ENCODE assay signal across 1 cellular context in the genomic region with DNA sequence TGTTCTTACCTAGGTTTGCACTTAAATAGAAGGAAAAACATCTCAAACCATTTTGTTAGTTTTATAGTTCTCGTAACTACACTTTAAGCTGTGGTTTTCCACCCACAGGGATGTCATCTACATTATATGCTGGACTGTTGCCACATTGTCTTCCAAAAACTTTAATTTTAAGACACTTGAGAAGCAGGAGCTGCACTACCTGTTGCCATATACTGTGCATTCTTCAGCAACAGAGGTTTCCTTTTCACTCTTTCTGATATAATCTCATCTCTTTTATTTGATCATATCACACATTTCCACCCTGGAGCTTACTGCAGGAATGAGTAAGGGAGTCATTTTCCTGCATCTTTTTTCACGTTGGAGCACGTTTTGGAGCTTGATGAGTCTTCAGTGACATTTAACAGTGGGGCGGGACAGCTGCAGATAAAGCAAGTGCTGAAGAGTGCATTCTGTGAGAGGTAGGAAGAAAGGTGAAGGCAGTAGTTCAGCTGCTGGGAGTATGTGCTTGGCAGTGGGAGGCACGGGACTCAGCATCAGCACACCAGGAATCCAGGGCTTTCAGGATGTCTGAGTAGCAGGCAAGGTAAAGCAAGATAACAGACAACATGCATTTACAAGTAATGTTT.
TF ChIP-seq lines count a peak whose summit lies in the region.

No MANE protein-coding gene starts in this region.

TF ChIP-seq in HEK293, 187 proteins besides CTCF, POLR2A, EP300 and RAD21 (continued from another document):
- TF ChIP-seq, protein P1, sequence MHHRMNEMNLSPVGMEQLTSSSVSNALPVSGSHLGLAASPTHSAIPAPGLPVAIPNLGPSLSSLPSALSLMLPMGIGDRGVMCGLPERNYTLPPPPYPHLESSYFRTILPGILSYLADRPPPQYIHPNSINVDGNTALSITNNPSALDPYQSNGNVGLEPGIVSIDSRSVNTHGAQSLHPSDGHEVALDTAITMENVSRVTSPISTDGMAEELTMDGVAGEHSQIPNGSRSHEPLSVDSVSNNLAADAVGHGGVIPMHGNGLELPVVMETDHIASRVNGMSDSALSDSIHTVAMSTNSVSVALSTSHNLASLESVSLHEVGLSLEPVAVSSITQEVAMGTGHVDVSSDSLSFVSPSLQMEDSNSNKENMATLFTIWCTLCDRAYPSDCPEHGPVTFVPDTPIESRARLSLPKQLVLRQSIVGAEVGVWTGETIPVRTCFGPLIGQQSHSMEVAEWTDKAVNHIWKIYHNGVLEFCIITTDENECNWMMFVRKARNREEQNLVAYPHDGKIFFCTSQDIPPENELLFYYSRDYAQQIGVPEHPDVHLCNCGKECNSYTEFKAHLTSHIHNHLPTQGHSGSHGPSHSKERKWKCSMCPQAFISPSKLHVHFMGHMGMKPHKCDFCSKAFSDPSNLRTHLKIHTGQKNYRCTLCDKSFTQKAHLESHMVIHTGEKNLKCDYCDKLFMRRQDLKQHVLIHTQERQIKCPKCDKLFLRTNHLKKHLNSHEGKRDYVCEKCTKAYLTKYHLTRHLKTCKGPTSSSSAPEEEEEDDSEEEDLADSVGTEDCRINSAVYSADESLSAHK (tag by site-specific recombination; IDR thresholded peaks at IDR 0.05), result no peak
- TF ChIP-seq, protein P2, sequence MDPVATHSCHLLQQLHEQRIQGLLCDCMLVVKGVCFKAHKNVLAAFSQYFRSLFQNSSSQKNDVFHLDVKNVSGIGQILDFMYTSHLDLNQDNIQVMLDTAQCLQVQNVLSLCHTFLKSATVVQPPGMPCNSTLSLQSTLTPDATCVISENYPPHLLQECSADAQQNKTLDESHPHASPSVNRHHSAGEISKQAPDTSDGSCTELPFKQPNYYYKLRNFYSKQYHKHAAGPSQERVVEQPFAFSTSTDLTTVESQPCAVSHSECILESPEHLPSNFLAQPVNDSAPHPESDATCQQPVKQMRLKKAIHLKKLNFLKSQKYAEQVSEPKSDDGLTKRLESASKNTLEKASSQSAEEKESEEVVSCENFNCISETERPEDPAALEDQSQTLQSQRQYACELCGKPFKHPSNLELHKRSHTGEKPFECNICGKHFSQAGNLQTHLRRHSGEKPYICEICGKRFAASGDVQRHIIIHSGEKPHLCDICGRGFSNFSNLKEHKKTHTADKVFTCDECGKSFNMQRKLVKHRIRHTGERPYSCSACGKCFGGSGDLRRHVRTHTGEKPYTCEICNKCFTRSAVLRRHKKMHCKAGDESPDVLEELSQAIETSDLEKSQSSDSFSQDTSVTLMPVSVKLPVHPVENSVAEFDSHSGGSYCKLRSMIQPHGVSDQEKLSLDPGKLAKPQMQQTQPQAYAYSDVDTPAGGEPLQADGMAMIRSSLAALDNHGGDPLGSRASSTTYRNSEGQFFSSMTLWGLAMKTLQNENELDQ (tag by site-specific recombination; IDR thresholded peaks at IDR 0.05; ENCODE audit: low read depth), result no peak
- TF ChIP-seq ZIC2 (tag by site-specific recombination; IDR thresholded peaks at IDR 0.05), result peak; percentile 27; the same call in 1 of the 2 replicates
- no peak for TF ChIP-seq ZNF274 (IDR thresholded peaks at IDR 0.05; ENCODE audit: low read length)
- TF ChIP-seq ZNF274 (tag by site-specific recombination; IDR thresholded peaks at IDR 0.05; ENCODE audit: borderline replicate concordance), result no peak
- TF ChIP-seq, protein P3, sequence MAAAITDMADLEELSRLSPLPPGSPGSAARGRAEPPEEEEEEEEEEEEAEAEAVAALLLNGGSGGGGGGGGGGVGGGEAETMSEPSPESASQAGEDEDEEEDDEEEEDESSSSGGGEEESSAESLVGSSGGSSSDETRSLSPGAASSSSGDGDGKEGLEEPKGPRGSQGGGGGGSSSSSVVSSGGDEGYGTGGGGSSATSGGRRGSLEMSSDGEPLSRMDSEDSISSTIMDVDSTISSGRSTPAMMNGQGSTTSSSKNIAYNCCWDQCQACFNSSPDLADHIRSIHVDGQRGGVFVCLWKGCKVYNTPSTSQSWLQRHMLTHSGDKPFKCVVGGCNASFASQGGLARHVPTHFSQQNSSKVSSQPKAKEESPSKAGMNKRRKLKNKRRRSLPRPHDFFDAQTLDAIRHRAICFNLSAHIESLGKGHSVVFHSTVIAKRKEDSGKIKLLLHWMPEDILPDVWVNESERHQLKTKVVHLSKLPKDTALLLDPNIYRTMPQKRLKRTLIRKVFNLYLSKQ (tag by site-specific recombination; IDR thresholded peaks at IDR 0.05; ENCODE audit: borderline replicate concordance), result no peak
- TF ChIP-seq, protein P4, sequence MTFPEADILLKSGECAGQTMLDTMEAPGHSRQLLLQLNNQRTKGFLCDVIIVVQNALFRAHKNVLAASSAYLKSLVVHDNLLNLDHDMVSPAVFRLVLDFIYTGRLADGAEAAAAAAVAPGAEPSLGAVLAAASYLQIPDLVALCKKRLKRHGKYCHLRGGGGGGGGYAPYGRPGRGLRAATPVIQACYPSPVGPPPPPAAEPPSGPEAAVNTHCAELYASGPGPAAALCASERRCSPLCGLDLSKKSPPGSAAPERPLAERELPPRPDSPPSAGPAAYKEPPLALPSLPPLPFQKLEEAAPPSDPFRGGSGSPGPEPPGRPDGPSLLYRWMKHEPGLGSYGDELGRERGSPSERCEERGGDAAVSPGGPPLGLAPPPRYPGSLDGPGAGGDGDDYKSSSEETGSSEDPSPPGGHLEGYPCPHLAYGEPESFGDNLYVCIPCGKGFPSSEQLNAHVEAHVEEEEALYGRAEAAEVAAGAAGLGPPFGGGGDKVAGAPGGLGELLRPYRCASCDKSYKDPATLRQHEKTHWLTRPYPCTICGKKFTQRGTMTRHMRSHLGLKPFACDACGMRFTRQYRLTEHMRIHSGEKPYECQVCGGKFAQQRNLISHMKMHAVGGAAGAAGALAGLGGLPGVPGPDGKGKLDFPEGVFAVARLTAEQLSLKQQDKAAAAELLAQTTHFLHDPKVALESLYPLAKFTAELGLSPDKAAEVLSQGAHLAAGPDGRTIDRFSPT (tag by site-specific recombination; IDR thresholded peaks at IDR 0.05), result no peak
- TF ChIP-seq, protein P5, sequence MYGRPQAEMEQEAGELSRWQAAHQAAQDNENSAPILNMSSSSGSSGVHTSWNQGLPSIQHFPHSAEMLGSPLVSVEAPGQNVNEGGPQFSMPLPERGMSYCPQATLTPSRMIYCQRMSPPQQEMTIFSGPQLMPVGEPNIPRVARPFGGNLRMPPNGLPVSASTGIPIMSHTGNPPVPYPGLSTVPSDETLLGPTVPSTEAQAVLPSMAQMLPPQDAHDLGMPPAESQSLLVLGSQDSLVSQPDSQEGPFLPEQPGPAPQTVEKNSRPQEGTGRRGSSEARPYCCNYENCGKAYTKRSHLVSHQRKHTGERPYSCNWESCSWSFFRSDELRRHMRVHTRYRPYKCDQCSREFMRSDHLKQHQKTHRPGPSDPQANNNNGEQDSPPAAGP (tag by site-specific recombination; IDR thresholded peaks at IDR 0.05), result no peak
- peak; percentile 26; the same call in 1 of the 2 replicates for TF ChIP-seq PRDM1 (tag by site-specific recombination; IDR thresholded peaks at IDR 0.05)
- TF ChIP-seq ZNF416 (tag by site-specific recombination; IDR thresholded peaks at IDR 0.05), result no peak
- no peak for TF ChIP-seq TCF7L2 (IDR thresholded peaks at IDR 0.05; ENCODE audit: borderline replicate concordance, low read depth, low read length)
- TF ChIP-seq REPIN1 (tag by site-specific recombination; IDR thresholded peaks at IDR 0.05; ENCODE audit: low read depth), result no peak
- TF ChIP-seq ZXDB (tag by site-specific recombination; IDR thresholded peaks at IDR 0.05), result 0 out of 2 replicates have a peak, but pooled peaks have one; percentile 17
- no peak for TF ChIP-seq ZNF629 (tag by site-specific recombination; IDR thresholded peaks at IDR 0.05)
- peak; percentile 87 for TF ChIP-seq SCRT2 (tag by site-specific recombination; IDR thresholded peaks at IDR 0.05)
- TF ChIP-seq, protein P6, sequence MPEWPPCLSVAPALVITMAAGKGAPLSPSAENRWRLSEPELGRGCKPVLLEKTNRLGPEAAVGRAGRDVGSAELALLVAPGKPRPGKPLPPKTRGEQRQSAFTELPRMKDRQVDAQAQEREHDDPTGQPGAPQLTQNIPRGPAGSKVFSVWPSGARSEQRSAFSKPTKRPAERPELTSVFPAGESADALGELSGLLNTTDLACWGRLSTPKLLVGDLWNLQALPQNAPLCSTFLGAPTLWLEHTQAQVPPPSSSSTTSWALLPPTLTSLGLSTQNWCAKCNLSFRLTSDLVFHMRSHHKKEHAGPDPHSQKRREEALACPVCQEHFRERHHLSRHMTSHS (tag by site-specific recombination; IDR thresholded peaks at IDR 0.05), result no peak
- no peak for TF ChIP-seq ZNF585B (tag by site-specific recombination; IDR thresholded peaks at IDR 0.05)
- TF ChIP-seq ZFP37 (tag by site-specific recombination; IDR thresholded peaks at IDR 0.05), result no peak
- no peak for TF ChIP-seq ZNF292 (tag by site-specific recombination; IDR thresholded peaks at IDR 0.05; ENCODE audit: borderline replicate concordance, low read depth)
- TF ChIP-seq SALL2 (tag by site-specific recombination; IDR thresholded peaks at IDR 0.05; ENCODE audit: borderline replicate concordance), result no peak
- TF ChIP-seq, protein P7, sequence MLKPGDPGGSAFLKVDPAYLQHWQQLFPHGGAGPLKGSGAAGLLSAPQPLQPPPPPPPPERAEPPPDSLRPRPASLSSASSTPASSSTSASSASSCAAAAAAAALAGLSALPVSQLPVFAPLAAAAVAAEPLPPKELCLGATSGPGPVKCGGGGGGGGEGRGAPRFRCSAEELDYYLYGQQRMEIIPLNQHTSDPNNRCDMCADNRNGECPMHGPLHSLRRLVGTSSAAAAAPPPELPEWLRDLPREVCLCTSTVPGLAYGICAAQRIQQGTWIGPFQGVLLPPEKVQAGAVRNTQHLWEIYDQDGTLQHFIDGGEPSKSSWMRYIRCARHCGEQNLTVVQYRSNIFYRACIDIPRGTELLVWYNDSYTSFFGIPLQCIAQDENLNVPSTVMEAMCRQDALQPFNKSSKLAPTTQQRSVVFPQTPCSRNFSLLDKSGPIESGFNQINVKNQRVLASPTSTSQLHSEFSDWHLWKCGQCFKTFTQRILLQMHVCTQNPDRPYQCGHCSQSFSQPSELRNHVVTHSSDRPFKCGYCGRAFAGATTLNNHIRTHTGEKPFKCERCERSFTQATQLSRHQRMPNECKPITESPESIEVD (tag by site-specific recombination; IDR thresholded peaks at IDR 0.05), result peak; percentile 67
- TF ChIP-seq TRIM28 (IDR thresholded peaks at IDR 0.05; ENCODE audit: borderline replicate concordance, low read length), result 0 out of 2 replicates have a peak, but pooled peaks have one; percentile 17
- no peak for TF ChIP-seq ZNF776 (tag by site-specific recombination; IDR thresholded peaks at IDR 0.05; ENCODE audit: borderline replicate concordance)
- TF ChIP-seq ZNF747 (tag by site-specific recombination; IDR thresholded peaks at IDR 0.05), result no peak
- TF ChIP-seq ZNF223 (tag by site-specific recombination; IDR thresholded peaks at IDR 0.05), result no peak
